11 cellular contexts compared by ENCODE assay signal in the genomic region with DNA sequence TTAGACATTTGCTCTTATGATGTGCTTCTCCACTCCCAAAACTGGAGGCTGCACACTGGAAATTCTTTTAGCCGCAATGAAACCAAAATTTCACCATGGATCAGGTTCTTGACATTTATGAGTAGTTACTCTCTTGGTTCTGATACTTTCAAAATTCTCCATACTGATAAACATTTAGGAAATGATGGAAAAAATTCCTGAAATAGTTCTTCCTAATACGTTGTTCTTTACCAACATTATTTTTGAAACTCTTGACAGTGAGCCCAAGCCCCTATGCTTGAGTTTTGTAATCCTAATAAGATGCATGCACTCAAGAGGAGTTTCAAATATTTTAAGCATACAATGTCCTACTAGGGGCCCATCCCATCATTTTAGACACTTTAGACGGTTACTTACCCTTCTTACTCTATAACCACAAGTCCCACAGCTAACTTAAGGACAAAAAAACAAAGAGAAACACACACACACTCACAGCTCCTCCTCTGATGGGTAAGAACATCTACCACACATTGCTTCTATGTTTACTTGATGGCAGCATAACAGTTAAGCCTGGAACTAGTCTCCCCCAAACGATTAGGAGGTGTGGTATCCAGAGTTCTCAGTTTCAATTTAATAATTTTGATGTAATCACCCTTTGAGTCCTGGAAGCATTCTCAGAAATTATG. TPM values are rescaled to one million over a fixed set of nuclear protein-coding genes. Genes with fewer than 3 reads are reported as not detected.
DNase-seq lines count a peak whose midpoint lies in the region; TF ChIP-seq lines count a peak whose summit lies in the region.
"Had no signal": no experiment of that assay in that cellular context is flagged by ENCODE, and none has a peak within 500 bp of the region (broad histone marks: within the 10 kb centered on the region; RNA-seq: fewer than 3 reads in every experiment).

No MANE protein-coding gene starts in this region.

- H4K91ac ChIP-seq in mesenchymal stem cell (ENCODE audit: low read length) = no peak overlapping the region

- H3K14ac ChIP-seq in mesenchymal stem cell (ENCODE audit: low read length in 2 of 2) = no peak overlapping the region

- peaks cover 65% of the 10 kb centered on the region for H3K4me1 Mint-ChIP-seq in activated CD4-positive, alpha-beta memory T cell treated with anti-CD3 and anti-CD28 coated beads for 36 hours (ENCODE audit: low read depth)
- H3K4me1 Mint-ChIP-seq in activated CD4-positive, alpha-beta memory T cell treated with anti-CD3 and anti-CD28 coated beads, Interleukin-2, amount 10 ng/mL, durations not matched to agents 7 days and 5 days = peaks cover 63% of the 10 kb centered on the region
- peaks cover 57% of the 10 kb centered on the region for H3K4me1 Mint-ChIP-seq in T-helper 2 cell treated with Interferon-gamma antibody and Interleukin-4, amounts not matched to agents 5 μg/mL and 100 μg/mL, for 36 hours (ENCODE audit: low read depth)

- no peak for TF ChIP-seq CTCF in ascending aorta (IDR thresholded peaks at IDR 0.05)

- H3K4me3 ChIP-seq in mesenchymal stem cell (ENCODE audit: insufficient read depth in 1 of 2, low read depth in 1 of 2, low read length in 2 of 2) (peak overlapping the region in 1 of 2 experiments; percentile 87), ascending aorta (peak overlapping the region in 1 of 2 donors; percentile 8)
- H3K4me3 ChIP-seq: thyroid gland had no signal

- peak overlapping the region; percentile 44 for H3K27ac Mint-ChIP-seq in activated CD4-positive, alpha-beta memory T cell treated with anti-CD3 and anti-CD28 coated beads for 36 hours
- no peak overlapping the region for H3K27ac Mint-ChIP-seq in activated CD4-positive, alpha-beta memory T cell treated with anti-CD3 and anti-CD28 coated beads, Interleukin-2, amount 10 ng/mL, durations not matched to agents 7 days and 5 days
- H3K27ac Mint-ChIP-seq in T-helper 2 cell treated with Interferon-gamma antibody and Interleukin-4, amounts not matched to agents 5 μg/mL and 100 μg/mL, for 36 hours = no peak overlapping the region
- H3K27ac Mint-ChIP-seq: activated CD8-positive, alpha-beta T cell treated with anti-CD3 and anti-CD28 coated beads for 36 hours had no signal

- peaks cover 8 to 41% of the 10 kb centered on the region in 2 experiments for H3K36me3 ChIP-seq in mesenchymal stem cell (ENCODE audit: control insufficient read depth in 1 of 2, insufficient read depth in 2 of 2, low read depth in 1 of 2, low read length in 2 of 2)
- H3K36me3 ChIP-seq in ascending aorta = peaks cover 24 to 28% of the 10 kb centered on the region in 2 donors

- WGBS in mesenchymal stem cell = 43% methylated on average over 2 of the region's 4 CpGs

- no peak overlapping the region for H3K23ac ChIP-seq in mesenchymal stem cell (ENCODE audit: low read length in 2 of 2)

- POLR2A ChIA-PET in activated CD4-positive, alpha-beta memory T cell treated with anti-CD3 and anti-CD28 coated beads for 36 hours (lab: Charles Lee) = interaction anchor here (0.8 kb wide), 1 partner anchor 8 kb away, joined by 5 read pairs; no protein-coding TSS in a partner anchor
- POLR2A ChIA-PET in activated CD4-positive, alpha-beta memory T cell treated with anti-CD3 and anti-CD28 coated beads, Interleukin-2, amount 10 ng/mL, durations not matched to agents 7 days and 5 days (lab: Charles Lee) = interaction anchor here (1.5 to 2.8 kb wide), 3 partner anchors 22 to 135 kb away, joined by 4 to 40 read pairs (median 6); a partner anchor contains a TSS

- H3K27me3 ChIP-seq in mesenchymal stem cell (ENCODE audit: control insufficient read depth in 1 of 2, insufficient read depth in 1 of 2, low read length in 2 of 2) = no peaks in the 10 kb centered on the region
- H3K27me3 ChIP-seq in ascending aorta = no peaks in the 10 kb centered on the region
- H3K27me3 ChIP-seq: thyroid gland had no signal

- peaks cover 15% of the 10 kb centered on the region for H3K36me3 Mint-ChIP-seq in activated CD4-positive, alpha-beta memory T cell treated with anti-CD3 and anti-CD28 coated beads for 36 hours
- H3K36me3 Mint-ChIP-seq in activated CD4-positive, alpha-beta memory T cell treated with anti-CD3 and anti-CD28 coated beads, Interleukin-2, amount 10 ng/mL, durations not matched to agents 7 days and 5 days (ENCODE audit: low read depth) = peaks cover 63% of the 10 kb centered on the region
- peaks cover 46% of the 10 kb centered on the region for H3K36me3 Mint-ChIP-seq in T-helper 2 cell treated with Interferon-gamma antibody and Interleukin-4, amounts not matched to agents 5 μg/mL and 100 μg/mL, for 36 hours (ENCODE audit: low read depth)

- H2BK15ac ChIP-seq in mesenchymal stem cell (ENCODE audit: low read depth, poor library complexity, severe bottlenecking) = no peak overlapping the region

- H3K9me3 ChIP-seq in mesenchymal stem cell (ENCODE audit: control insufficient read depth, low read length) (no peaks in the 10 kb centered on the region), ascending aorta (no peaks in the 10 kb centered on the region)
- H3K9me3 ChIP-seq: thyroid gland had no signal

- H3K4ac ChIP-seq in mesenchymal stem cell (ENCODE audit: low read depth in 1 of 2, low read length in 2 of 2) = no peak overlapping the region

- intact Hi-C loops in activated CD4-positive, alpha-beta memory T cell treated with anti-CD3 and anti-CD28 coated beads for 36 hours (cut with micrococcal nuclease) = no loop called here
- intact Hi-C loops in ascending aorta (cut with DNase I) = no loop called here

- peak overlapping the region; percentile 95 for H3K9ac ChIP-seq in mesenchymal stem cell (ENCODE audit: low read length)

- no peak overlapping the region for H2BK12ac ChIP-seq in mesenchymal stem cell (ENCODE audit: low read length in 2 of 2)

- no peak overlapping the region for H2BK120ac ChIP-seq in mesenchymal stem cell (ENCODE audit: low read depth, low read length)

- H3K27me3 Mint-ChIP-seq in activated CD4-positive, alpha-beta memory T cell treated with anti-CD3 and anti-CD28 coated beads for 36 hours = no peaks in the 10 kb centered on the region
- H3K27me3 Mint-ChIP-seq in activated CD4-positive, alpha-beta memory T cell treated with anti-CD3 and anti-CD28 coated beads, Interleukin-2, amount 10 ng/mL, durations not matched to agents 7 days and 5 days = no peaks in the 10 kb centered on the region
- H3K27me3 Mint-ChIP-seq in T-helper 2 cell treated with Interferon-gamma antibody and Interleukin-4, amounts not matched to agents 5 μg/mL and 100 μg/mL, for 36 hours (ENCODE audit: low read depth) = no peaks in the 10 kb centered on the region
- H3K27me3 Mint-ChIP-seq: activated CD8-positive, alpha-beta T cell treated with anti-CD3 and anti-CD28 coated beads for 36 hours had no signal

- H4K8ac ChIP-seq in mesenchymal stem cell (ENCODE audit: low read length) = no peak overlapping the region

- H3K27ac ChIP-seq in mesenchymal stem cell (ENCODE audit: low read length, poor library complexity, severe bottlenecking) = no peak overlapping the region
- no peak overlapping the region for H3K27ac ChIP-seq in ascending aorta
- H3K27ac ChIP-seq: thyroid gland had no signal

- no peak overlapping the region for H2AFZ ChIP-seq in mesenchymal stem cell (ENCODE audit: low read depth, low read length)

- H3K4me2 ChIP-seq in mesenchymal stem cell (ENCODE audit: low read length, poor library complexity, severe bottlenecking) = no peak overlapping the region

- H3K4me1 ChIP-seq in mesenchymal stem cell (ENCODE audit: control insufficient read depth, insufficient read depth, low read depth, low read length) (peaks cover 9% of the 10 kb centered on the region), ascending aorta (peaks cover 0 to 28% of the 10 kb centered on the region in 2 donors)

- H3K9me3 Mint-ChIP-seq in activated CD4-positive, alpha-beta memory T cell treated with anti-CD3 and anti-CD28 coated beads for 36 hours = no peaks in the 10 kb centered on the region
- no peaks in the 10 kb centered on the region for H3K9me3 Mint-ChIP-seq in activated CD4-positive, alpha-beta memory T cell treated with anti-CD3 and anti-CD28 coated beads, Interleukin-2, amount 10 ng/mL, durations not matched to agents 7 days and 5 days
- no peaks in the 10 kb centered on the region for H3K9me3 Mint-ChIP-seq in T-helper 2 cell treated with Interferon-gamma antibody and Interleukin-4, amounts not matched to agents 5 μg/mL and 100 μg/mL, for 36 hours
- H3K9me3 Mint-ChIP-seq: activated CD8-positive, alpha-beta T cell treated with anti-CD3 and anti-CD28 coated beads for 36 hours had no signal

- no peak overlapping the region for H2AK5ac ChIP-seq in mesenchymal stem cell (ENCODE audit: low read length, severe bottlenecking)

- no peak overlapping the region for H2BK5ac ChIP-seq in mesenchymal stem cell (ENCODE audit: low read depth, low read length, poor library complexity, severe bottlenecking)

- DNase-seq in activated CD4-positive, alpha-beta memory T cell treated with anti-CD3 and anti-CD28 coated beads for 36 hours = no peak
- DNase-seq in activated CD4-positive, alpha-beta memory T cell treated with anti-CD3 and anti-CD28 coated beads, Interleukin-2, amount 10 ng/mL, durations not matched to agents 7 days and 5 days = no peak
- DNase-seq in T-helper 2 cell treated with Interferon-gamma antibody and Interleukin-4, amounts not matched to agents 5 μg/mL and 100 μg/mL, for 36 hours (ENCODE audit: low spot score) = no peak
- DNase-seq in mesenchymal stem cell = no peak
- DNase-seq in superior temporal gyrus (ENCODE audit: extremely low spot score) = peak; percentile 32
- no peak for DNase-seq in NCI-H345 treated with DMSO at 0.1 percent for 48 hours (lab: John Stamatoyannopoulos, UW; ENCODE audit: unreplicated experiment)
- DNase-seq in D341Med (ENCODE audit: low spot score) = no peak
- DNase-seq in ascending aorta (ENCODE audit: low spot score in 2 of 2) = no peak
- DNase-seq: activated CD8-positive, alpha-beta T cell treated with anti-CD3 and anti-CD28 coated beads for 36 hours; SHP77 treated with DMSO at 0.1 percent for 48 hours had no signal

- CTCF ChIA-PET in activated CD4-positive, alpha-beta memory T cell treated with anti-CD3 and anti-CD28 coated beads for 36 hours (lab: Charles Lee) = interaction anchor here (0.9 to 1.4 kb wide), 3 partner anchors 11 to 28 kb away, joined by 3 to 7 read pairs (median 5); no protein-coding TSS in a partner anchor
- CTCF ChIA-PET in activated CD4-positive, alpha-beta memory T cell treated with anti-CD3 and anti-CD28 coated beads, Interleukin-2, amount 10 ng/mL, durations not matched to agents 7 days and 5 days (lab: Charles Lee) = interaction anchor here (1.4 to 1.6 kb wide), 3 partner anchors 11 to 92 kb away, joined by 3 to 5 read pairs (median 4); no protein-coding TSS in a partner anchor

- no peak overlapping the region for H3K18ac ChIP-seq in mesenchymal stem cell (ENCODE audit: low read depth in 1 of 2, low read length in 2 of 2)

- H3K79me1 ChIP-seq in mesenchymal stem cell (replicated peaks; ENCODE audit: low read length, poor library complexity, severe bottlenecking) = no peaks in the 10 kb centered on the region

- H3K4me3 Mint-ChIP-seq in activated CD4-positive, alpha-beta memory T cell treated with anti-CD3 and anti-CD28 coated beads for 36 hours = no peak overlapping the region
- no peak overlapping the region for H3K4me3 Mint-ChIP-seq in activated CD4-positive, alpha-beta memory T cell treated with anti-CD3 and anti-CD28 coated beads, Interleukin-2, amount 10 ng/mL, durations not matched to agents 7 days and 5 days
- peak overlapping the region; percentile 1 for H3K4me3 Mint-ChIP-seq in T-helper 2 cell treated with Interferon-gamma antibody and Interleukin-4, amounts not matched to agents 5 μg/mL and 100 μg/mL, for 36 hours
- H3K4me3 Mint-ChIP-seq: activated CD8-positive, alpha-beta T cell treated with anti-CD3 and anti-CD28 coated beads for 36 hours had no signal

RNA-seq across cellular contexts. Expression of a gene that starts 3.7 kb away (rescaled TPM):
- total RNA-seq in activated CD4-positive, alpha-beta memory T cell treated with anti-CD3 and anti-CD28 coated beads for 36 hours = 10 to 100 TPM; 26.8 to 29.8 TPM
- total RNA-seq in activated CD4-positive, alpha-beta memory T cell treated with anti-CD3 and anti-CD28 coated beads, Interleukin-2, amount 10 ng/mL, durations not matched to agents 7 days and 5 days = 10 to 100 TPM; 44.6 to 46.6 TPM
- polyA plus RNA-seq in mesenchymal stem cell (2013, experiment 1 of 2) = 45.1 TPM
- polyA plus RNA-seq in mesenchymal stem cell (2013, experiment 2 of 2) = 43.6 TPM
- 47.4 TPM for total RNA-seq in ascending aorta

RNA-seq across cellular contexts. Expression of a gene that starts 22.7 kb away (rescaled TPM):
- 100 to 1,000 TPM; 325 to 326 TPM for total RNA-seq in activated CD4-positive, alpha-beta memory T cell treated with anti-CD3 and anti-CD28 coated beads for 36 hours
- 100 to 1,000 TPM; 298 to 304 TPM for total RNA-seq in activated CD4-positive, alpha-beta memory T cell treated with anti-CD3 and anti-CD28 coated beads, Interleukin-2, amount 10 ng/mL, durations not matched to agents 7 days and 5 days
- polyA plus RNA-seq in mesenchymal stem cell (2013, experiment 1 of 2) = 121 TPM
- polyA plus RNA-seq in mesenchymal stem cell (2013, experiment 2 of 2) = 123 TPM
- total RNA-seq in ascending aorta = 89.4 TPM

RNA-seq across cellular contexts. Expression of a gene that starts 29.1 kb away (rescaled TPM):
- total RNA-seq in activated CD4-positive, alpha-beta memory T cell treated with anti-CD3 and anti-CD28 coated beads for 36 hours = under 1 TPM; 0.29 to 0.36 TPM
- under 1 TPM in 1 of 2 experiments, not detected in 1; 0.25 TPM for total RNA-seq in activated CD4-positive, alpha-beta memory T cell treated with anti-CD3 and anti-CD28 coated beads, Interleukin-2, amount 10 ng/mL, durations not matched to agents 7 days and 5 days
- 23.1 TPM for polyA plus RNA-seq in mesenchymal stem cell (2013, experiment 1 of 2)
- 22.1 TPM for polyA plus RNA-seq in mesenchymal stem cell (2013, experiment 2 of 2)
- 76.1 TPM for total RNA-seq in ascending aorta

Comparison
In these comparisons a context has a peak if more than half of its experiments do, and no peak if none do; other contexts are left out.
1. RNA of a gene that starts 29.1 kb away (total RNA-seq): 76.1 TPM in ascending aorta (single experiment); 0.29 to 0.36 TPM in activated CD4-positive, alpha-beta memory T cell treated with anti-CD3 and anti-CD28 coated beads for 36 hours and 0.25 TPM in activated CD4-positive, alpha-beta memory T cell treated with anti-CD3 and anti-CD28 coated beads, Interleukin-2, amount 10 ng/mL, durations not matched to agents 7 days and 5 days; every median in the first group is over 10 times any median in the second.